Comparison of ENCODE assay signal across 18 cellular contexts in the genomic region with DNA sequence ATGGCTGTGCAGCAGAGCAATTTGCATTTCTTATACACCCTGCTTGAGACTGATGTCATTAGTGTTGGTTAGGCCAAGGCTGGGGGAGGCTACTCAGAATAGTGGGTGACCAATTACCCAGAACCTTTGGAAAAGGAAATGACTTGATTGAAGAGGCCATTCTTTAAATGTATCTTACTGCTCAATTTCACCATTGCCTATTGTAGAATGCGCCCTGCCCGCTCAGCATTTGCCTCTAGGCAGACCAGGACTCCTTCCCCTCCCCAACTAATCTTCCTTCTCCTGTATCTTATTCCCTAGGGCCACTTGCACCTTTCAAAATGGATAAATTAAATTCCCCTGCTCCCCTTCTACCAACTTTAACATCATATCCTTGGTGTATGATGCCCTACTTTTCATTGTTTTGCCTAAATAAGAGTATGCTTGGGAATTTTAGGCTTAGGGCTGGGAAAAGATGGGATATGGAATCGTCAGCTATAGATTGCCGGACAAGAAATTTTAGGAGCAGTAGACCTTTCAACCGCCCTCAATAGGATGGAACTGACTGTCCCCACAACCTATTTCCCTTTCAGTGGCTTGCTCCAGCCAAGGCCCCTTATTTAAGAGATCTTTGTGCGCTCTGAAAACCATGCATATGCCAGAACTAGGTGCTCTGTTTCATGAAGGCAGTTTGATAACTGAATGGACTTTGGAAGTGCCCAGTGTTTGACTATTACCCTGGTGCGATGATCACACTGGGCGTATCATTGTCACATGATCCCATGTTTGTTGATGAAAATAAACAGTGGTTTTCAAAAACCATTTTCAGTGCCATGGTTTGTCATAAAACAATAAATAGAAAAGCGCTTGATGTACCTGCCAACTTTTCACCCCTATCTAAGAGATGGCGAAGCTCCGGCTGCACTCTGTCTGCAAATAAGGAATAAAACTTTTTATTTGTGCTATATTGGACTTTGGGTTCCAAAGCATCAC.
"Had no signal": no experiment of that assay in that cellular context is flagged by ENCODE, and none has a peak within 500 bp of the region (broad histone marks: within the 10 kb centered on the region; RNA-seq: fewer than 3 reads in every experiment).

No MANE protein-coding gene starts in this region.

- H3K9me3 Mint-ChIP-seq: activated naive CD8-positive, alpha-beta T cell treated with anti-CD3 and anti-CD28 coated beads, Interleukin-2, amount 10 ng/mL, durations not matched to agents 7 days and 5 days; dendritic cell treated with granulocyte-macrophage colony-stimulating factor and Interleukin-4, amounts not matched to agents 40 ng/mL and 50 ng/mL, for 4 days; effector memory CD8-positive, alpha-beta T cell; natural killer cell; stimulated activated naive B cell treated with anti-CD40 and anti-IgM and Interleukin-4, amounts not matched to agents 10 μg/mL and 1 μg/mL and 100 μg/mL, for 72 hours; T-helper 1 cell treated with Interleukin-12 subunit alpha and Interleukin-12 subunit beta and Interleukin-4 antibody, amounts not matched to agents 30 μg/mL and 1 μg/mL, for 36 hours had no signal

- ATAC-seq: effector memory CD8-positive, alpha-beta T cell; natural killer cell; stimulated activated naive B cell treated with anti-CD40 and anti-IgM and Interleukin-4, amounts not matched to agents 10 μg/mL and 1 μg/mL and 100 μg/mL, for 72 hours had no signal

- H3K4me3 Mint-ChIP-seq: activated naive CD8-positive, alpha-beta T cell treated with anti-CD3 and anti-CD28 coated beads, Interleukin-2, amount 10 ng/mL, durations not matched to agents 7 days and 5 days; dendritic cell treated with granulocyte-macrophage colony-stimulating factor and Interleukin-4, amounts not matched to agents 40 ng/mL and 50 ng/mL, for 4 days; effector memory CD8-positive, alpha-beta T cell; natural killer cell; stimulated activated naive B cell treated with anti-CD40 and anti-IgM and Interleukin-4, amounts not matched to agents 10 μg/mL and 1 μg/mL and 100 μg/mL, for 72 hours; T-helper 1 cell treated with Interleukin-12 subunit alpha and Interleukin-12 subunit beta and Interleukin-4 antibody, amounts not matched to agents 30 μg/mL and 1 μg/mL, for 36 hours had no signal

- H3K4me1 Mint-ChIP-seq: activated naive CD8-positive, alpha-beta T cell treated with anti-CD3 and anti-CD28 coated beads, Interleukin-2, amount 10 ng/mL, durations not matched to agents 7 days and 5 days; natural killer cell had no signal

- H3K27me3 Mint-ChIP-seq: dendritic cell treated with granulocyte-macrophage colony-stimulating factor and Interleukin-4, amounts not matched to agents 40 ng/mL and 50 ng/mL, for 4 days; effector memory CD8-positive, alpha-beta T cell had no signal

- H3K9me3 ChIP-seq: neutrophil, tibial nerve had no signal

- H3K36me3 ChIP-seq: neutrophil, tibial nerve had no signal

- DNase-seq: activated naive CD4-positive, alpha-beta T cell; activated naive CD8-positive, alpha-beta T cell treated with anti-CD3 and anti-CD28 coated beads, Interleukin-2, amount 10 ng/mL, durations not matched to agents 7 days and 5 days; activated T-cell treated with anti-CD3 and anti-CD28 coated beads for 4 hours; aorta; effector memory CD8-positive, alpha-beta T cell; foreskin melanocyte; natural killer cell; posterior cingulate gyrus; stimulated activated CD4-positive, alpha-beta T cell treated with anti-CD3 and anti-CD28 coated beads, Interleukin-15, amount 100 ng/mL, for 24 hours; stimulated activated CD4-positive, alpha-beta T cell treated with anti-CD3 and anti-CD28 coated beads, Interleukin-4, amount 100 ng/mL, for 1 hour; stimulated activated naive B cell treated with anti-CD40 and anti-IgM and Interleukin-4, amounts not matched to agents 10 μg/mL and 1 μg/mL and 100 μg/mL, for 72 hours; substantia nigra had no signal

- H3K4me3 ChIP-seq: lung, tibial nerve had no signal

- H3K36me3 Mint-ChIP-seq: activated naive CD8-positive, alpha-beta T cell treated with anti-CD3 and anti-CD28 coated beads, Interleukin-2, amount 10 ng/mL, durations not matched to agents 7 days and 5 days; natural killer cell; stimulated activated naive B cell treated with anti-CD40 and anti-IgM and Interleukin-4, amounts not matched to agents 10 μg/mL and 1 μg/mL and 100 μg/mL, for 72 hours had no signal

- H3K4me1 ChIP-seq: tibial nerve had no signal

- H3K27ac Mint-ChIP-seq: activated naive CD8-positive, alpha-beta T cell treated with anti-CD3 and anti-CD28 coated beads, Interleukin-2, amount 10 ng/mL, durations not matched to agents 7 days and 5 days; dendritic cell treated with granulocyte-macrophage colony-stimulating factor and Interleukin-4, amounts not matched to agents 40 ng/mL and 50 ng/mL, for 4 days; effector memory CD8-positive, alpha-beta T cell; natural killer cell; stimulated activated naive B cell treated with anti-CD40 and anti-IgM and Interleukin-4, amounts not matched to agents 10 μg/mL and 1 μg/mL and 100 μg/mL, for 72 hours; T-helper 1 cell treated with Interleukin-12 subunit alpha and Interleukin-12 subunit beta and Interleukin-4 antibody, amounts not matched to agents 30 μg/mL and 1 μg/mL, for 36 hours had no signal

- H3K27ac ChIP-seq: neutrophil had no signal

- H3K27me3 ChIP-seq: tibial nerve had no signal

- FAIRE-seq: TTC549 had no signal
